8 cellular contexts compared by ENCODE assay signal in genomic region chr7:726854-727103, GRCh38. TPM values are rescaled to one million over a fixed set of nuclear protein-coding genes. Genes with fewer than 3 reads are reported as not detected.
DNase-seq lines count a peak whose midpoint lies in the region; ATAC-seq and TF ChIP-seq lines count a peak whose summit lies in the region.

No MANE protein-coding gene starts in this region.

- peaks cover 84% of the 10 kb centered on the region for H3K79me2 ChIP-seq in GM23338 (replicated peaks; ENCODE audit: insufficient read depth)
- peaks cover 49% of the 10 kb centered on the region for H3K79me2 ChIP-seq in SU-DHL-6 (ENCODE audit: insufficient read depth, low read length)

- DNase-seq in BJ (ENCODE audit: low read depth) (no peak), GM23338 (ENCODE audit: low spot score) (no peak), iPS DF 6.9 (ENCODE audit: low read depth, low spot score) (no peak), SHP77 treated with DMSO at 0.1 percent for 48 hours (lab: John Stamatoyannopoulos, UW) (no peak), amygdala (lab: John Stamatoyannopoulos, UW) (no peak), NCI-H774 (lab: John Stamatoyannopoulos, UW) (no peak)

- peaks cover 28% of the 10 kb centered on the region for H3K27me3 Mint-ChIP-seq in GM23338 (ENCODE audit: insufficient read depth, low read depth, poor library complexity)

- peaks cover 43% of the 10 kb centered on the region for H3K9me3 Mint-ChIP-seq in GM23338

- H3K4me1 Mint-ChIP-seq in GM23338: peaks cover 15% of the 10 kb centered on the region

- H3K27ac ChIP-seq in GM23338 (ENCODE audit: low read depth) (no peak overlapping the region), SU-DHL-6 (ENCODE audit: low read depth, low read length) (peak overlapping the region; percentile 40; the same call in 1 of the 2 replicates), iPS DF 6.9 (ENCODE audit: low read length) (no peak overlapping the region), thymus (ENCODE audit: low read depth) (peak overlapping the region; percentile 64)

- CTCF ChIA-PET in BJ (lab: Yijun Ruan, JAX): interaction anchor here (1.1 kb wide), 1 partner anchor 10 kb away, joined by 3 read pairs; no protein-coding TSS in a partner anchor

- H3K9me2 ChIP-seq in GM23338 (ENCODE audit: insufficient read depth) (peaks cover 7% of the 10 kb centered on the region; the same call in 1 of the 2 replicates), SU-DHL-6 (replicated peaks; ENCODE audit: insufficient read depth, low read length) (no peaks in the 10 kb centered on the region)

- peak; percentile 7 for ATAC-seq in GM23338

- H3K4me1 ChIP-seq in GM23338 (ENCODE audit: insufficient read depth) (peaks cover 7% of the 10 kb centered on the region; the same call in 1 of the 2 replicates), iPS DF 6.9 (ENCODE audit: control insufficient read depth, insufficient read depth, low read length) (no peaks in the 10 kb centered on the region), thymus (ENCODE audit: control insufficient read depth, insufficient read depth, low read length) (peaks cover 10% of the 10 kb centered on the region)

- H3K4me3 ChIP-seq in BJ (ENCODE audit: low read depth, low read length) (peak overlapping the region; percentile 53), GM23338 (peak overlapping the region; percentile 69), SU-DHL-6 (ENCODE audit: insufficient read depth, low read length, poor library complexity, severe bottlenecking) (peak overlapping the region; percentile 77), iPS DF 6.9 (ENCODE audit: low read length) (peak overlapping the region; percentile 68), thymus (ENCODE audit: low read length) (peak overlapping the region; percentile 94)

- H3K27me3 ChIP-seq in BJ (ENCODE audit: control insufficient read depth, insufficient read depth, low read length): no peaks in the 10 kb centered on the region
- H3K27me3 ChIP-seq in GM23338 (ENCODE audit: insufficient read depth): no peaks in the 10 kb centered on the region
- no peaks in the 10 kb centered on the region for H3K27me3 ChIP-seq in SU-DHL-6 (ENCODE audit: low read length)
- H3K27me3 ChIP-seq in iPS DF 6.9 (ENCODE audit: control insufficient read depth, insufficient read depth, low read length): no peaks in the 10 kb centered on the region
- no peaks in the 10 kb centered on the region for H3K27me3 ChIP-seq in thymus (ENCODE audit: control insufficient read depth, insufficient read depth)

- WGBS in iPS DF 6.9 (ENCODE audit: insufficient coverage, insufficient read length): no CpG with 5 or more reads among the region's 39 CpGs
- WGBS in thymus: under 1% methylated on average over 39 of the region's 39 CpGs

- H3K4me3 Mint-ChIP-seq in GM23338: no peak overlapping the region; the same call in 2 of the 3 replicates

- H3K9me3 ChIP-seq in SU-DHL-6 (ENCODE audit: insufficient read depth, low read length): no peaks in the 10 kb centered on the region
- no peaks in the 10 kb centered on the region for H3K9me3 ChIP-seq in iPS DF 6.9 (ENCODE audit: control insufficient read depth, insufficient read depth, low read length)
- peaks cover 3% of the 10 kb centered on the region for H3K9me3 ChIP-seq in thymus (ENCODE audit: control insufficient read depth)

- POLR2A ChIA-PET in BJ (lab: Charles Lee): no interaction called here

- H3K9ac ChIP-seq in SU-DHL-6 (ENCODE audit: low read length): peak overlapping the region; percentile 70

- H3K36me3 Mint-ChIP-seq in GM23338 (ENCODE audit: low read depth): peaks cover 65% of the 10 kb centered on the region

- H4K20me1 ChIP-seq in GM23338 (replicated peaks; ENCODE audit: insufficient read depth) (peaks cover 3% of the 10 kb centered on the region; the same call in 1 of the 2 replicates), SU-DHL-6 (ENCODE audit: low read depth, low read length) (no peaks in the 10 kb centered on the region)

- H2AFZ ChIP-seq in GM23338: no peak overlapping the region
- H2AFZ ChIP-seq in SU-DHL-6 (ENCODE audit: low read depth, low read length, severe bottlenecking): no peak overlapping the region

- no peak overlapping the region for H3K27ac Mint-ChIP-seq in GM23338

- no peak for TF ChIP-seq CTCF in BJ (IDR thresholded peaks at IDR 0.05; ENCODE audit: insufficient read depth, low read depth, low read length)
- no peak for TF ChIP-seq CTCF in GM23338 (conservative IDR thresholded peaks at IDR 0.05; ENCODE audit: low read depth in 2 of 2)
- TF ChIP-seq CTCF in SU-DHL-6 (IDR thresholded peaks at IDR 0.05; ENCODE audit: insufficient read depth, low read length, poor library complexity, severe bottlenecking): no peak

- H3K4me2 ChIP-seq in GM23338: peak overlapping the region; percentile 89; the same call in 1 of the 2 replicates
- peak overlapping the region; percentile 84 for H3K4me2 ChIP-seq in SU-DHL-6 (ENCODE audit: low read depth, low read length, poor library complexity, severe bottlenecking)

- no peaks in the 10 kb centered on the region for H3F3A ChIP-seq in GM23338 (replicated peaks; ENCODE audit: low read depth)
- no peaks in the 10 kb centered on the region for H3F3A ChIP-seq in SU-DHL-6 (ENCODE audit: insufficient read depth)

- H3K36me3 ChIP-seq in BJ (ENCODE audit: control insufficient read depth, insufficient read depth, low read length): peaks cover 8% of the 10 kb centered on the region; the same call in 1 of the 2 replicates
- peaks cover 17% of the 10 kb centered on the region; the same call in 1 of the 2 replicates for H3K36me3 ChIP-seq in GM23338 (ENCODE audit: insufficient read depth)
- 0 out of 2 replicates have a peak, but pooled peaks cover under 1% of the 10 kb centered on the region for H3K36me3 ChIP-seq in SU-DHL-6 (ENCODE audit: low read length)
- H3K36me3 ChIP-seq in iPS DF 6.9 (ENCODE audit: control insufficient read depth, insufficient read depth, low read length): peaks cover 11% of the 10 kb centered on the region
- peaks cover 27% of the 10 kb centered on the region for H3K36me3 ChIP-seq in thymus (ENCODE audit: control insufficient read depth, insufficient read depth)

TF ChIP-seq in GM23338, 12 proteins besides CTCF, POLR2A, EP300 and RAD21 (continues in another document):
- TF ChIP-seq EZH2phosphoT487 (IDR thresholded peaks at IDR 0.05; ENCODE audit: unreplicated experiment) (no peak), REST (IDR thresholded peaks at IDR 0.05; ENCODE audit: unreplicated experiment) (no peak), STAT1 (IDR thresholded peaks at IDR 0.05; ENCODE audit: unreplicated experiment) (no peak), EZH2 (IDR thresholded peaks at IDR 0.05; ENCODE audit: low read depth, unreplicated experiment) (no peak), NANOG (IDR thresholded peaks at IDR 0.05; ENCODE audit: borderline replicate concordance) (no peak), JUNB (IDR thresholded peaks at IDR 0.05; ENCODE audit: unreplicated experiment) (no peak), POLR2AphosphoS5 (IDR thresholded peaks at IDR 0.05; ENCODE audit: low read depth) (no peak), ZNF114 (CRISPR knock-in tag; IDR thresholded peaks at IDR 0.05) (no peak), CREB1 (CRISPR knock-in tag; IDR thresholded peaks at IDR 0.05; ENCODE audit: low read depth) (no peak), ZNF331 (CRISPR knock-in tag; IDR thresholded peaks at IDR 0.05; ENCODE audit: low read depth) (no peak)

RNA-seq across cellular contexts. Expression of gene DNAAF5, which starts 0.3 kb away (rescaled TPM):
- polyA plus RNA-seq in BJ (2011; rRNA removed) (11.1 and 27.0 TPM in 2 replicates), GM23338 (2016; fragmentation: Nextera tagmentation; extraction: Ambion mirVana) (20.4 and 20.9 TPM in 2 replicates), thymus (9.2 TPM)
- 17.7 and 18.1 TPM in 2 replicates for polyA minus RNA-seq in BJ (2011; rRNA and poly(A)+ RNA removed)
- total RNA-seq in GM23338 (2014; rRNA removed; shearing (Covaris generic)): 74.0 and 86.7 TPM in 2 replicates

RNA-seq across cellular contexts. Expression of gene PRKAR1B, which starts 0.3 kb away (rescaled TPM):
- polyA plus RNA-seq in BJ (2011; rRNA removed): 7.3 and 7.4 TPM in 2 replicates
- 7.2 and 9.1 TPM in 2 replicates for polyA minus RNA-seq in BJ (2011; rRNA and poly(A)+ RNA removed)
- 34.7 and 36.7 TPM in 2 replicates for total RNA-seq in GM23338 (2014; rRNA removed; shearing (Covaris generic))
- 30.6 and 35.7 TPM in 2 replicates for polyA plus RNA-seq in GM23338 (2016; fragmentation: Nextera tagmentation; extraction: Ambion mirVana)
- polyA plus RNA-seq in thymus: 13.7 TPM

Comparison
In these comparisons a context has a peak if more than half of its experiments do, and no peak if none do; other contexts are left out.
1. H3K27ac ChIP-seq: peak in SU-DHL-6 (single experiment) and thymus (single experiment); none in GM23338 (single experiment) and iPS DF 6.9 (single experiment).
2. Peak in every context shown above with its lines, with median percentiles within 50 percentile points of each other: H3K4me3 ChIP-seq.